In genomic region chr15:63487076-63487757, GRCh38 we compare ENCODE assay signal across 8 cellular contexts. TPM values are rescaled to one million over a fixed set of nuclear protein-coding genes. Genes with fewer than 3 reads are reported as not detected.
DNase-seq lines count a peak whose midpoint lies in the region; ATAC-seq, FAIRE-seq and TF ChIP-seq lines count a peak whose summit lies in the region.

No MANE protein-coding gene starts in this region.

- peak overlapping the region; percentile 57 for H3K27ac Mint-ChIP-seq in type B pancreatic cell

- H3K4me1 ChIP-seq in foreskin keratinocyte (peaks cover 4% of the 10 kb centered on the region), pancreas (peaks cover 0 to 5% (median 0%) of the 10 kb centered on the region in 3 donors)

- peaks cover 3% of the 10 kb centered on the region for H3K27me3 Mint-ChIP-seq in type B pancreatic cell

- H3K4me3 Mint-ChIP-seq in type B pancreatic cell: peak overlapping the region; percentile 76

- peak; percentile 98 for TF ChIP-seq CTCF in AG10803 (conservative IDR thresholded peaks at IDR 0.05; ENCODE audit: low read length)
- TF ChIP-seq CTCF in foreskin keratinocyte (conservative IDR thresholded peaks at IDR 0.05): peak; percentile 89
- TF ChIP-seq CTCF in pancreas (IDR thresholded peaks at IDR 0.05): peak; percentile 89 to 93 (median 90)
- peak; percentile 94 for TF ChIP-seq CTCF in type B pancreatic cell (conservative IDR thresholded peaks at IDR 0.05)

- peak; percentile 68 for DNase-seq in AG10803 (ENCODE audit: low read depth)
- DNase-seq in HT-29 (ENCODE audit: low spot score): peak; percentile 92
- peak; percentile 75 for DNase-seq in SK-N-DZ (ENCODE audit: low spot score)
- peak; percentile 92 for DNase-seq in activated gamma-delta T cell treated with Interleukin-2 at 50 U/mL for 16 hours
- DNase-seq in foreskin keratinocyte: no peak
- DNase-seq in pancreas: peak; percentile 83 to 99 (median 91)
- DNase-seq in type B pancreatic cell (ENCODE audit: extremely low spot score, unreplicated experiment): peak; percentile 85

- peaks cover 18% of the 10 kb centered on the region for H3K4me1 Mint-ChIP-seq in type B pancreatic cell (ENCODE audit: unreplicated experiment)

- 19 to 22% methylated on average over 16 of the region's 16 CpGs for WGBS in pancreas, 2 donors

- H3K36me3 Mint-ChIP-seq in type B pancreatic cell: no peaks in the 10 kb centered on the region

- H3K9me3 Mint-ChIP-seq in type B pancreatic cell: no peaks in the 10 kb centered on the region

- H3K27me3 ChIP-seq in foreskin keratinocyte (no peaks in the 10 kb centered on the region), pancreas (no peaks in the 10 kb centered on the region)

- intact Hi-C loops in pancreas (cut with DNase I): no loop called here

- H3K4me3 ChIP-seq in AG10803 (ENCODE audit: low read length) (no peak overlapping the region), pancreas (no peak overlapping the region)

- ATAC-seq in GM18909 (IDR thresholded peaks at IDR 0.05; ENCODE audit: poor library complexity, unreplicated experiment) (peak; percentile 53), foreskin keratinocyte (peak; percentile 81), pancreas (peak; percentile 96 to 99 (median 98))

- no peaks in the 10 kb centered on the region for H3K36me3 ChIP-seq in pancreas

- H3K27ac ChIP-seq in foreskin keratinocyte: no peak overlapping the region
- H3K27ac ChIP-seq in pancreas: no peak overlapping the region

- H3K9me3 ChIP-seq in pancreas: no peaks in the 10 kb centered on the region

- FAIRE-seq in pancreas (lab: Jason Lieb, UNC): no peak

RNA-seq across cellular contexts. Expression of gene USP3, which starts 17.2 kb away (rescaled TPM):
- total RNA-seq in HT-29 (2014; rRNA removed; shearing (Covaris generic)): 39.4 and 47.6 TPM in 2 replicates
- 39.4 and 44.9 TPM in 2 replicates for polyA plus RNA-seq in SK-N-DZ (2014; cell fraction: cytosol; rRNA removed)
- 66.3 and 91.6 TPM in 2 replicates for polyA plus RNA-seq in SK-N-DZ (2014; cell fraction: nucleus; rRNA removed)
- total RNA-seq in foreskin keratinocyte: 26.3 and 26.7 TPM in 2 replicates
- 14.0 and 16.0 TPM in 2 replicates for polyA plus RNA-seq in foreskin keratinocyte
- total RNA-seq in pancreas: 10 to 100 TPM; 39.3 to 50.8 (median 43.1) TPM
- 10 to 100 TPM; 28.5 to 35.8 TPM for polyA plus RNA-seq in pancreas
- 42.3 and 57.3 TPM in 2 replicates for total RNA-seq in type B pancreatic cell (ENCODE audit: low replicate concordance)

Comparison
In these comparisons a context has a peak if more than half of its experiments do, and no peak if none do; other contexts are left out.
1. DNase-seq: peak in AG10803 (single experiment), HT-29 (single experiment), SK-N-DZ (single experiment), activated gamma-delta T cell treated with Interleukin-2 at 50 U/mL for 16 hours (single experiment), pancreas (6 of 6) and type B pancreatic cell (single experiment); none in foreskin keratinocyte (0 of 2).
2. Peak in every context shown above with its lines, with median percentiles within 50 percentile points of each other: CTCF ChIP-seq and ATAC-seq.